Comparison of ENCODE assay signal across 17 cellular contexts in the genomic region with DNA sequence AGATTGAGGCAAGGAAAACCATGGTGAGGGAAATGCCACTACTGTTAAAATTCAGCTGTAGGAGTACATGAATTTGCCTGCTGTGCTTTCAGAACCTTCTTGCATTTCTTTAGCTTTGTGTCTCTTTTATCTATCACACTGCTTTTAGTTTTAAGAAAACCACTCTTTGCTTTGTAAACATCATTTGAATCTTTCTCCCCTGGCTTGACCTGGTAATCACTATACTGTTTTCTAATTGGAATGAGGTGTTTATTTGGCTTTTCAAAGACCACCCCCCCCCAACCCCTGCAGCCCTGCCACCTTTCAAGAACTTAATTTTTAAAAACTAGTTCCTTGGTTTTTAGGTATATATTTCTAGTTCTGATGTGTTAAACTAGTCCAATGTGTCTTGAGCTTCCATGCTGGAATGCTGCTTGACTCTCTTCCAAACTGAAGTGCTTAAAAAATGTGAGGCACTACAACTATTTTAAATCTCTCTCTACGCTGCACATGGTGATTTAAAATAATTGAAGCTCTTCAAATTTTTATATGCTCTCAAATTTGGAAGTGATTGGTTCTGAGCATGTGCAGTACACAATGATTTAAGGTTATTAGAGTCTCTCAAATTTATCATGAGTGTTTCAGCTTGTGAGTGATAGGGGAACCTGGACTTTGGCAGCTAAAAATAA.
A peak's percentile ranks its signal among the peaks of the same experiment; 100 is the strongest.
DNase-seq lines count a peak whose midpoint lies in the region; ATAC-seq and TF ChIP-seq lines count a peak whose summit lies in the region.
"Had no signal": no experiment of that assay in that cellular context is flagged by ENCODE, and none has a peak within 500 bp of the region (broad histone marks: within the 10 kb centered on the region; RNA-seq: fewer than 3 reads in every experiment).

No MANE protein-coding gene starts in this region.

- TF ChIP-seq CTCF in thyroid gland (IDR thresholded peaks at IDR 0.05) = no peak

- H3K4me1 ChIP-seq in thyroid gland = peaks cover 16 to 35% of the 10 kb centered on the region in 2 donors
- no peaks in the 10 kb centered on the region for H3K4me1 ChIP-seq in SJCRH30

- ATAC-seq in sciatic nerve = no peak
- ATAC-seq: CD8-positive, alpha-beta T cell; GM12878 had no signal

- H3K27me3 ChIP-seq in thyroid gland (no peaks in the 10 kb centered on the region), SJCRH30 (no peaks in the 10 kb centered on the region)

- peak overlapping the region in 2 of 3 donors; percentile 31 to 35 for H3K27ac ChIP-seq in thyroid gland
- no peak overlapping the region for H3K27ac ChIP-seq in SJCRH30
- H3K27ac ChIP-seq: 22Rv1 had no signal

- no peak for TF ChIP-seq POLR2A in thyroid gland (IDR thresholded peaks at IDR 0.05)

- H3K9me3 ChIP-seq in thyroid gland (no peaks in the 10 kb centered on the region), SJCRH30 (replicated peaks) (no peaks in the 10 kb centered on the region)

- H3K4me3 ChIP-seq in thyroid gland (replicated peaks in 1 of 3) (no peak overlapping the region), SJCRH30 (no peak overlapping the region)
- H3K4me3 ChIP-seq: GM12878 had no signal

- intact Hi-C loops in thyroid gland (cut with DNase I) = no loop called here
- intact Hi-C loops in sciatic nerve (cut with DNase I) = no loop called here

- 24 to 40% methylated on average over 1 of the region's 1 CpG for WGBS in thyroid gland, 2 donors

- DNase-seq in NCI-H82 (lab: John Stamatoyannopoulos, UW) (peak; percentile 30), NCI-H82 treated with DMSO at 0.1 percent for 48 hours (lab: John Stamatoyannopoulos, UW; ENCODE audit: unreplicated experiment) (no peak), amniotic stem cell (lab: John Stamatoyannopoulos, UW) (peak; percentile 4), hepatic stellate cell (ENCODE audit: low spot score) (peak; percentile 0), thyroid gland (no peak), SJCRH30 (no peak), NCI-H1092 treated with DMSO at 0.1 percent for 48 hours (lab: John Stamatoyannopoulos, UW) (no peak), sciatic nerve (ENCODE audit: low spot score) (no peak)
- DNase-seq: CD8-positive, alpha-beta T cell; cerebellar nuclear complex; KBM-7; midbrain; occipital lobe; SHP77; T1000 had no signal

- no peaks in the 10 kb centered on the region for H3K36me3 ChIP-seq in thyroid gland
- no peaks in the 10 kb centered on the region for H3K36me3 ChIP-seq in SJCRH30

Comparison
In these comparisons a context has a peak if more than half of its experiments do, and no peak if none do; other contexts are left out.
1. DNase-seq: peak in NCI-H82 (single experiment), amniotic stem cell (single experiment) and hepatic stellate cell (single experiment); none in NCI-H82 treated with DMSO at 0.1 percent for 48 hours (single experiment), thyroid gland (0 of 2), SJCRH30 (0 of 2), NCI-H1092 treated with DMSO at 0.1 percent for 48 hours (single experiment) and sciatic nerve (single experiment).